ENCODE assay signal across 13 cellular contexts in genomic region chr12:54127538-54128259, GRCh38.
DNase-seq lines count a peak whose midpoint lies in the region; ATAC-seq and TF ChIP-seq lines count a peak whose summit lies in the region.
"Had no signal": no experiment of that assay in that cellular context is flagged by ENCODE, and none has a peak within 500 bp of the region (broad histone marks: within the 10 kb centered on the region; RNA-seq: fewer than 3 reads in every experiment).

No MANE protein-coding gene starts in this region.

- no peak for TF ChIP-seq EP300 in gastroesophageal sphincter (IDR thresholded peaks at IDR 0.05)

- H3K4me3 ChIP-seq in AG04449 (ENCODE audit: low read depth, low read length) (peak overlapping the region; percentile 72), gastroesophageal sphincter (peak overlapping the region; percentile 81 to 88), rectal smooth muscle tissue (ENCODE audit: low read length) (peak overlapping the region; percentile 75)

- in situ Hi-C loops in GM13977 (cut with MboI; ENCODE audit: low pct_unique_long_range_greater_than_20kb, low sequenced_read_pairs, unreplicated experiment) = no loop called here

- POLR2A ChIA-PET in AG04449 (lab: Yijun Ruan, JAX) = interaction anchor here (0.6 kb wide), 1 partner anchor 122 kb away, joined by 3 read pairs; no protein-coding TSS in a partner anchor
- POLR2A ChIA-PET in WTC11 (lab: Charles Lee) = no interaction called here

- peaks cover 100% of the 10 kb centered on the region for H3K27me3 Mint-ChIP-seq in WTC11 (ENCODE audit: low read depth)

- TF ChIP-seq CTCF in AG04449 (IDR thresholded peaks at IDR 0.05; ENCODE audit: insufficient read depth, low read length, missing control alignments) (no peak), WTC11 (IDR thresholded peaks at IDR 0.05) (no peak), gastroesophageal sphincter (IDR thresholded peaks at IDR 0.05) (no peak), GM13977 (IDR thresholded peaks at IDR 0.05; ENCODE audit: extremely low read depth, insufficient read depth, missing control alignments) (no peak)

- no peaks in the 10 kb centered on the region for H3K36me3 Mint-ChIP-seq in WTC11

- H3K27me3 ChIP-seq in gastroesophageal sphincter (peaks cover 5% of the 10 kb centered on the region), rectal smooth muscle tissue (ENCODE audit: control insufficient read depth, insufficient read depth, low read length) (peaks cover 5% of the 10 kb centered on the region)

- H3K9me3 ChIP-seq in gastroesophageal sphincter = no peaks in the 10 kb centered on the region
- H3K9me3 ChIP-seq: SJSA1 had no signal

- H3K4me1 ChIP-seq in gastroesophageal sphincter (peaks cover 0 to 60% (median 7%) of the 10 kb centered on the region in 3 donors), rectal smooth muscle tissue (ENCODE audit: control insufficient read depth, insufficient read depth, low read length) (no peaks in the 10 kb centered on the region)

- H3K4me3 Mint-ChIP-seq in WTC11 = peak overlapping the region; percentile 67

- H3K27ac ChIP-seq in gastroesophageal sphincter (peak overlapping the region; percentile 51 to 94 (median 89)), rectal smooth muscle tissue (ENCODE audit: low read depth, low read length) (peak overlapping the region; percentile 75)
- H3K27ac ChIP-seq: KMS-11, SJSA1 had no signal

- H3K4me1 Mint-ChIP-seq in WTC11 = peaks cover 44% of the 10 kb centered on the region

- no peak for TF ChIP-seq POLR2A in gastroesophageal sphincter (IDR thresholded peaks at IDR 0.05)

- H3K36me3 ChIP-seq in gastroesophageal sphincter (peaks cover 0 to 15% of the 10 kb centered on the region in 2 donors), rectal smooth muscle tissue (ENCODE audit: control insufficient read depth, insufficient read depth, low read length) (no peaks in the 10 kb centered on the region)
- H3K36me3 ChIP-seq: SJSA1 had no signal

- WGBS in gastroesophageal sphincter (ENCODE audit: low coverage in 1 of 2), 2 donors = 44 to 89% methylated on average over 3 to 8 of the region's 19 CpGs

- ATAC-seq in WTC11 (no peak), gastroesophageal sphincter (peak; percentile 2), HG02763 (IDR thresholded peaks at IDR 0.05; ENCODE audit: unreplicated experiment) (no peak)

- no peak overlapping the region for H3K27ac Mint-ChIP-seq in WTC11
- H3K27ac Mint-ChIP-seq: activated T-helper 2 cell treated with anti-CD3 and anti-CD28 coated beads, Interferon-gamma antibody, Interleukin-2, Interleukin-4, amounts not matched to agents 10 μg/mL and 5 μg/mL and 100 μg/mL, durations not matched to agents 14 hours and 24 hours and 36 hours had no signal

- no peak overlapping the region for H3K9ac ChIP-seq in rectal smooth muscle tissue (ENCODE audit: low read length)
- H3K9ac ChIP-seq: KMS-11 had no signal

- CTCF ChIA-PET in AG04449 (lab: Yijun Ruan, JAX) = no interaction called here
- CTCF ChIA-PET in WTC11 (lab: Charles Lee) = interaction anchor here (0.9 to 2.6 kb wide), 5 partner anchors 10 to 95 kb away, joined by 3 to 9 read pairs (median 4); no protein-coding TSS in a partner anchor

- no peaks in the 10 kb centered on the region for H3K9me3 Mint-ChIP-seq in WTC11
- H3K9me3 Mint-ChIP-seq: activated T-helper 2 cell treated with anti-CD3 and anti-CD28 coated beads, Interferon-gamma antibody, Interleukin-2, Interleukin-4, amounts not matched to agents 10 μg/mL and 5 μg/mL and 100 μg/mL, durations not matched to agents 14 hours and 24 hours and 36 hours had no signal

- no peak for DNase-seq in AG04449 (ENCODE audit: low read depth, low spot score)
- no peak for DNase-seq in WTC11 (ENCODE audit: low spot score)
- no peak for DNase-seq in hepatic stellate cell (ENCODE audit: low spot score)
- DNase-seq in stimulated activated CD4-positive, alpha-beta T cell treated with anti-CD3 and anti-CD28 coated beads, Interleukin-1b, Interleukin-23, amount 100 ng/mL, for 48 hours = no peak
- DNase-seq in GM13977 (ENCODE audit: low spot score) = no peak
- DNase-seq: NCI-H1694, NCI-H774 had no signal

TF ChIP-seq in WTC11, 78 proteins besides CTCF, POLR2A, EP300 and RAD21 (continues in another document):
- TF ChIP-seq SP1 (CRISPR knock-in tag; conservative IDR thresholded peaks at IDR 0.05) (no peak), JAZF1 (CRISPR knock-in tag; IDR thresholded peaks at IDR 0.05) (no peak), ATF1 (CRISPR knock-in tag; IDR thresholded peaks at IDR 0.05) (no peak), ESRRA (CRISPR knock-in tag; IDR thresholded peaks at IDR 0.05; ENCODE audit: borderline replicate concordance) (no peak), MYBL2 (CRISPR knock-in tag; IDR thresholded peaks at IDR 0.05) (no peak), FOXK1 (CRISPR knock-in tag; IDR thresholded peaks at IDR 0.05) (no peak), ZNF263 (CRISPR knock-in tag; IDR thresholded peaks at IDR 0.05; ENCODE audit: low read depth) (no peak), ZNF512 (CRISPR knock-in tag; IDR thresholded peaks at IDR 0.05; ENCODE audit: borderline replicate concordance) (no peak), CREB1 (CRISPR knock-in tag; IDR thresholded peaks at IDR 0.05) (no peak), FOXJ3 (CRISPR knock-in tag; IDR thresholded peaks at IDR 0.05; ENCODE audit: borderline replicate concordance) (no peak), NR2C2 (CRISPR knock-in tag; IDR thresholded peaks at IDR 0.05) (no peak), ZBTB43 (CRISPR knock-in tag; IDR thresholded peaks at IDR 0.05) (no peak)
- TF ChIP-seq, protein P1, sequence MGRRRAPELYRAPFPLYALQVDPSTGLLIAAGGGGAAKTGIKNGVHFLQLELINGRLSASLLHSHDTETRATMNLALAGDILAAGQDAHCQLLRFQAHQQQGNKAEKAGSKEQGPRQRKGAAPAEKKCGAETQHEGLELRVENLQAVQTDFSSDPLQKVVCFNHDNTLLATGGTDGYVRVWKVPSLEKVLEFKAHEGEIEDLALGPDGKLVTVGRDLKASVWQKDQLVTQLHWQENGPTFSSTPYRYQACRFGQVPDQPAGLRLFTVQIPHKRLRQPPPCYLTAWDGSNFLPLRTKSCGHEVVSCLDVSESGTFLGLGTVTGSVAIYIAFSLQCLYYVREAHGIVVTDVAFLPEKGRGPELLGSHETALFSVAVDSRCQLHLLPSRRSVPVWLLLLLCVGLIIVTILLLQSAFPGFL (CRISPR knock-in tag; IDR thresholded peaks at IDR 0.05; ENCODE audit: borderline replicate concordance) = no peak
- TF ChIP-seq, protein P2, sequence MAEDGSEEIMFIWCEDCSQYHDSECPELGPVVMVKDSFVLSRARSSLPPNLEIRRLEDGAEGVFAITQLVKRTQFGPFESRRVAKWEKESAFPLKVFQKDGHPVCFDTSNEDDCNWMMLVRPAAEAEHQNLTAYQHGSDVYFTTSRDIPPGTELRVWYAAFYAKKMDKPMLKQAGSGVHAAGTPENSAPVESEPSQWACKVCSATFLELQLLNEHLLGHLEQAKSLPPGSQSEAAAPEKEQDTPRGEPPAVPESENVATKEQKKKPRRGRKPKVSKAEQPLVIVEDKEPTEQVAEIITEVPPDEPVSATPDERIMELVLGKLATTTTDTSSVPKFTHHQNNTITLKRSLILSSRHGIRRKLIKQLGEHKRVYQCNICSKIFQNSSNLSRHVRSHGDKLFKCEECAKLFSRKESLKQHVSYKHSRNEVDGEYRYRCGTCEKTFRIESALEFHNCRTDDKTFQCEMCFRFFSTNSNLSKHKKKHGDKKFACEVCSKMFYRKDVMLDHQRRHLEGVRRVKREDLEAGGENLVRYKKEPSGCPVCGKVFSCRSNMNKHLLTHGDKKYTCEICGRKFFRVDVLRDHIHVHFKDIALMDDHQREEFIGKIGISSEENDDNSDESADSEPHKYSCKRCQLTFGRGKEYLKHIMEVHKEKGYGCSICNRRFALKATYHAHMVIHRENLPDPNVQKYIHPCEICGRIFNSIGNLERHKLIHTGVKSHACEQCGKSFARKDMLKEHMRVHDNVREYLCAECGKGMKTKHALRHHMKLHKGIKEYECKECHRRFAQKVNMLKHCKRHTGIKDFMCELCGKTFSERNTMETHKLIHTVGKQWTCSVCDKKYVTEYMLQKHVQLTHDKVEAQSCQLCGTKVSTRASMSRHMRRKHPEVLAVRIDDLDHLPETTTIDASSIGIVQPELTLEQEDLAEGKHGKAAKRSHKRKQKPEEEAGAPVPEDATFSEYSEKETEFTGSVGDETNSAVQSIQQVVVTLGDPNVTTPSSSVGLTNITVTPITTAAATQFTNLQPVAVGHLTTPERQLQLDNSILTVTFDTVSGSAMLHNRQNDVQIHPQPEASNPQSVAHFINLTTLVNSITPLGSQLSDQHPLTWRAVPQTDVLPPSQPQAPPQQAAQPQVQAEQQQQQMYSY (CRISPR knock-in tag; IDR thresholded peaks at IDR 0.05) = no peak
